ENCODE assay signal across 18 cellular contexts in the genomic region with DNA sequence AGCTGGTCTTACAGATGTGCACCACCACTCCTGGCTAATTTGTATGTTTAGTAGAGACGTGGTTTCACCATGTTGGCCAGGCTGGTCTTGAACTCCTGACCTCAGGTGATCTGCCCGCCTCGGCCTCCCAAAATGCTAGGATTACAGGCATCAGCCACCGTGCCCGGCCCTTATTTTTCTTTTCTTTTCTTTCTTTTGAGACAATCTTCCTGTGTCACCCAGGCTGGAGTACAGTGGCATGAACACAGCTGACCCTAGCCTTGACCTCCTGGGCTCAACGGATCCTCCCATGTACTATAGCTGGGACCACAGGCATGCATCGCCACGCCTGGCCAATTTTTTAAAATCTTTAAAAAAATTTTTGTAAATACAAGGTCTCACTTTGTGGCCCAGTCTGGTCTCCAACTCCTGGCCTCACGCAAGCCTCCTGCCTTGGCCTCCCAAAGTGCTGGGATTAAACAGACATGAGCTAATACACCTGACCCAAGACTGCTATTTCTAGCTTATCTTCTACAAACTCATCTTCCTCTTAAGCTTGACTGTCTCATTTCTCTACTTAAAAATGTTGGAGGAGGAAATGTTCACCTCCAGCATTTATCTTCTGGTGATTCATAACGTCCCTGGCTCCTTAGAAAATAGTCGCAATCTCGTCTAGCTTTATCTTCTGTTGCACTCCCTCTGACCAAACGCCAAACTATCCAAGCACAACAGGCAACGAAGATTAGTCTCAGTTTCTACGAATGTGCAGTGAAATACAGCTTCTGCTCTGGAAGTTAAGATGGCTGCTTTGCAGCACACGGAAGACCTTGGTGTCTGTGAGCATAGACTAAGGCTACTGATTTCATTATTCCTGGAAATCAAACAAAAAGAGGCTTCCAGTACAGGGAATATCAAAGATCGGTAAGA.
"Had no signal": no experiment of that assay in that cellular context is flagged by ENCODE, and none has a peak within 500 bp of the region (broad histone marks: within the 10 kb centered on the region; RNA-seq: fewer than 3 reads in every experiment).

No MANE protein-coding gene starts in this region.

- DNase-seq: activated CD4-positive, alpha-beta T cell treated with anti-CD3 and anti-CD28 coated beads, Interleukin-2, amount 50 U/mL, for 48 hours; activated naive CD4-positive, alpha-beta T cell treated with anti-CD3 and anti-CD28 coated beads, Interleukin-2, amount 10 ng/mL, durations not matched to agents 7 days and 5 days; foreskin fibroblast; glutamatergic neuron; hypothalamus; kidney; left ventricle myocardium superior; nephron progenitor cell; occipital lobe; sigmoid colon; stimulated activated CD4-positive, alpha-beta T cell treated with anti-CD3 and anti-CD28 coated beads, Interleukin-12 subunit alpha, Interleukin-12 subunit beta, amount 100 ng/mL, for 4 hours; stimulated activated CD4-positive, alpha-beta T cell treated with anti-CD3 and anti-CD28 coated beads, Interleukin-2, amount 100 ng/mL, for 24 hours had no signal

- H3K9me3 ChIP-seq: esophagus muscularis mucosa, sigmoid colon had no signal

- H3K36me3 ChIP-seq: esophagus muscularis mucosa, sigmoid colon had no signal

- H3K27ac ChIP-seq: esophagus muscularis mucosa, sigmoid colon, VCaP had no signal

- H3K4me3 ChIP-seq: esophagus muscularis mucosa, sigmoid colon had no signal

- ATAC-seq: activated T-helper 17 cell treated with anti-CD3 and anti-CD28 coated beads, Interleukin-2, amount 50 U/mL, for 72 hours; left ventricle myocardium superior; stimulated activated effector memory CD8-positive, alpha-beta T cell treated with anti-CD3 and anti-CD28 coated beads, Interleukin-12 subunit alpha, Interleukin-12 subunit beta, amount 100 ng/mL, for 72 hours had no signal

- H3K27me3 ChIP-seq: esophagus muscularis mucosa, sigmoid colon had no signal

- FAIRE-seq: colon, endometrium, kidney had no signal
